In the genomic region with DNA sequence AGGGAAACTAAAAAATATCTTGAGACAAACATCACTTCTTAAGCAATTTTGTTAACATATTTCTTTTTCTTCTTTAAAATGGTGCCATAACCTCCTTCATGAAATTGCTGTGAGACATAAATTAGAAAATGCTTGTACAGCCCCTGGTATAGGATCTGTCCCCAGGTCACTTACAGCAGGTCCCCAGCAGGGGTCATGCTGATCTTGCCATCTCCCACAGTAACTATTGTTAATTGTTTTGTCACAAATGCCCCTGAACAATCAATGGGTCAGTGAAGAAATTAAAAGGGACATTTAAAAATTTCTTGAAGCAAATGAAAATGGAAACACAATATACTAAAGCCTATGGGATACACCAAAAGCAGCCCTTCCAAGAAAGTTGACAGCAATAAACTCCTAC, we compare ENCODE assay signal across 9 cellular contexts.
DNase-seq lines count a peak whose midpoint lies in the region; ATAC-seq, FAIRE-seq and TF ChIP-seq lines count a peak whose summit lies in the region.
"Had no signal": no experiment of that assay in that cellular context is flagged by ENCODE, and none has a peak within 500 bp of the region (broad histone marks: within the 10 kb centered on the region; RNA-seq: fewer than 3 reads in every experiment).

No MANE protein-coding gene starts in this region.

- H3K27ac ChIP-seq in A549, result no peak overlapping the region
- no peak overlapping the region for H3K27ac ChIP-seq in PC-3 (ENCODE audit: low read length)
- no peak overlapping the region for H3K27ac ChIP-seq in tibial artery
- H3K27ac ChIP-seq in small intestine (ENCODE audit: low read depth in 1 of 2, low read length in 1 of 2), result no peak overlapping the region

- H3K79me2 ChIP-seq in PC-3 (ENCODE audit: low read length), result no peaks in the 10 kb centered on the region

- H3F3A ChIP-seq in PC-3 (ENCODE audit: low read length, unreplicated experiment), result no peaks in the 10 kb centered on the region

- H3K4me3 ChIP-seq in A549, result no peak overlapping the region
- no peak overlapping the region for H3K4me3 ChIP-seq in PC-3 (ENCODE audit: low read length)
- H3K4me3 ChIP-seq in foreskin fibroblast (ENCODE audit: low read depth in 1 of 2, low read length in 2 of 2), result no peak overlapping the region
- H3K4me3 ChIP-seq in tibial artery, result no peak overlapping the region
- H3K4me3 ChIP-seq in small intestine (ENCODE audit: low read depth in 1 of 2, low read length in 2 of 2), result no peak overlapping the region

- peak; percentile 35 to 38 for DNase-seq in A549 (ENCODE audit: low read depth in 1 of 2, low spot score in 1 of 2)
- no peak for DNase-seq in PC-3
- DNase-seq in foreskin fibroblast, result peak in 1 of 2 donors; percentile 33
- DNase-seq in posterior cingulate gyrus, result no peak
- DNase-seq in tibial artery, result no peak
- DNase-seq in small intestine, result no peak
- DNase-seq: NCI-H2107 had no signal

- TF ChIP-seq POLR2A in A549 (IDR thresholded peaks at IDR 0.05; ENCODE audit: low read length), result no peak

- no peaks in the 10 kb centered on the region for H3K9me2 ChIP-seq in PC-3 (replicated peaks; ENCODE audit: low read length)

- TF ChIP-seq RAD21 in A549 (conservative IDR thresholded peaks at IDR 0.05 in 1 of 2, IDR thresholded peaks at IDR 0.05 in 1 of 2), result no peak

- peaks cover 22% of the 10 kb centered on the region for H3K9me3 ChIP-seq in A549
- 0 out of 2 replicates have a peak, but pooled peaks cover 3% of the 10 kb centered on the region for H3K9me3 ChIP-seq in PC-3 (ENCODE audit: low read length)
- peaks cover 0 to 12% (median 0%) of the 10 kb centered on the region in 3 donors for H3K9me3 ChIP-seq in tibial artery
- H3K9me3 ChIP-seq in small intestine (ENCODE audit: control insufficient read depth, low read depth), result no peaks in the 10 kb centered on the region

- no peak overlapping the region for H2AFZ ChIP-seq in PC-3 (ENCODE audit: low read length)

- no peak for TF ChIP-seq EP300 in A549 (IDR thresholded peaks at IDR 0.05)

- H3K27me3 ChIP-seq in PC-3 (ENCODE audit: low read length), result no peaks in the 10 kb centered on the region
- H3K27me3 ChIP-seq in tibial artery, result no peaks in the 10 kb centered on the region
- no peaks in the 10 kb centered on the region for H3K27me3 ChIP-seq in small intestine (ENCODE audit: control insufficient read depth in 2 of 2, insufficient read depth in 2 of 2, low read length in 2 of 2)

- no peaks in the 10 kb centered on the region for H4K20me1 ChIP-seq in PC-3 (ENCODE audit: low read length)

- H3K4me2 ChIP-seq in A549, result no peak overlapping the region
- no peak overlapping the region for H3K4me2 ChIP-seq in PC-3 (ENCODE audit: low read length)

- ATAC-seq in A549 (peak; percentile 74; a peak in 4 of 6 replicates), GM18498 (IDR thresholded peaks at IDR 0.05; ENCODE audit: unreplicated experiment) (peak; percentile 57), PC-3 (peak; percentile 60), HG03378 (IDR thresholded peaks at IDR 0.05; ENCODE audit: unreplicated experiment) (no peak)

- H3K4me1 ChIP-seq in A549 (peaks cover 4% of the 10 kb centered on the region; the same call in 1 of the 3 replicates), PC-3 (ENCODE audit: insufficient read depth, low read length) (no peaks in the 10 kb centered on the region), tibial artery (no peaks in the 10 kb centered on the region), small intestine (ENCODE audit: control insufficient read depth in 2 of 2, insufficient read depth in 1 of 2, low read depth in 1 of 2, low read length in 1 of 2) (no peaks in the 10 kb centered on the region)

- H3K9ac ChIP-seq in PC-3 (ENCODE audit: low read length), result no peak overlapping the region

- BruUV-seq in PC-3 (replicated peaks; lab: Mats Ljungman, UMichigan), result no TSS peak

- intact Hi-C loops in PC-3 (cut with micrococcal nuclease) (no loop called here), posterior cingulate gyrus (cut with DNase I) (no loop called here), tibial artery (cut with DNase I; ENCODE audit: low total_unique reads) (no loop called here)

- FAIRE-seq in A549 (lab: Jason Lieb, UNC) (no peak), small intestine (lab: Jason Lieb, UNC) (no peak)

- peaks cover 29% of the 10 kb centered on the region for H3K36me3 ChIP-seq in PC-3 (ENCODE audit: low read depth, low read length)
- no peaks in the 10 kb centered on the region for H3K36me3 ChIP-seq in tibial artery
- H3K36me3 ChIP-seq in small intestine (ENCODE audit: control insufficient read depth in 2 of 2, insufficient read depth in 2 of 2, low read length in 2 of 2), result peaks cover 0 to 1% of the 10 kb centered on the region in 2 donors

- TF ChIP-seq CTCF in A549 (IDR thresholded peaks at IDR 0.05) (peak; percentile 17; the same call in 2 of the 3 replicates), PC-3 (conservative IDR thresholded peaks at IDR 0.05; ENCODE audit: low read depth, low read length) (peak; percentile 56), foreskin fibroblast (IDR thresholded peaks at IDR 0.05; ENCODE audit: low read depth, low read length) (peak; percentile 49), tibial artery (IDR thresholded peaks at IDR 0.05) (peak in 1 of 2 experiments; percentile 6)

- CTCF ChIA-PET in A549 (lab: Yijun Ruan, JAX), result interaction anchor here (0.9 to 20.1 kb wide), 4 partner anchors 13 to 178 kb away, joined by 3 to 478 read pairs (median 4); no protein-coding TSS in a partner anchor
- CTCF ChIA-PET in PC-3 (lab: Charles Lee), result no interaction called here

- POLR2A ChIA-PET in A549 (lab: Yijun Ruan, JAX) (no interaction called here), PC-3 (lab: Charles Lee; ENCODE audit: unreplicated experiment) (no interaction called here)

TF ChIP-seq in A549, 52 proteins besides CTCF, POLR2A, EP300 and RAD21:
- no peak for TF ChIP-seq JUNB (IDR thresholded peaks at IDR 0.05)
- TF ChIP-seq MAFK (IDR thresholded peaks at IDR 0.05; ENCODE audit: partially characterized antibody), result no peak

Comparison
In these comparisons a context has a peak if more than half of its experiments do, and no peak if none do; other contexts are left out.
1. DNase-seq: peak in A549 (2 of 2); none in PC-3 (single experiment), posterior cingulate gyrus (0 of 10), tibial artery (0 of 2) and small intestine (single experiment).